1 cellular context compared by ENCODE assay signal in the genomic region with DNA sequence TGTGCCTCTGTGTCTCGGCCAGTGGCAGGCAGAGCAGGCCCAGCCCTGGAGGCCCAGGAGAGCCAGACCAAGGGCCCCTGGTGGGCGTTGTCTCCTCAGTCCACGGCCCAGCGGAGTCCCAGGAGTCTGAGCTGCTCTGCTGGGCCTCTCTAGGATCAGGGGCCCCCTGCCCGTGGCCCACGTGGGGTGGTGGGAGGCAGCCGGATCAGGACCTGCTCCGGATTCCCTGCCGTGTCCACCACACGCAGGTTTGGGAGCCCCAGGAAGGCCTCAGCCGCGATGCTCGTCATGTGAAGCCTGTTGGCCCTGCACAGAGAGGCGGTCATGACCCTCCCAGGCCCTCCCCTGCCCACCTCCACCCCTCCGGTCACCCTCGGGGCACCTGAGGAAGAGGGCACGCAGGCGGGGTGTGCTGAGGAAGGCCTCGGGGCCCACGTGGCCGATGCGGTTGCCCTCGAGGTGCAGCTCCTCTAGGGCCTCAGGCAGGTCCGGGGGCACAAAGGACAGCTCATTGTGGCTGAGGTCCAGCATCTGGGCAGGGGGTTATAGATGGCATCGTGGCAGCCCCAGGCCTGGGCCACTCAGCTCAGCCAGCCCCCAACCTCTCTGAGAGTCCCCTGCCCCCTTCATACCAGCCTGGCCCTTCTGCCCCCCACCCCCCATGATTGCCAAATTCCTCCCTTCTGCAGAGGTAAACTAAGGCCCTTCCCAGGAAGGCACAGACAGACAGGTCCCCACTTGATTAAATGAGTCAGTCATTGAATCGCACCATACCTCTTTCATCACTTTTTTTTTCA.
TF ChIP-seq lines count a peak whose summit lies in the region.

No MANE protein-coding gene starts in this region.

TF ChIP-seq in K562, 482 proteins besides CTCF, POLR2A, EP300 and RAD21:
- TF ChIP-seq POLR2G (IDR thresholded peaks at IDR 0.05; ENCODE audit: low read depth, low read length) (peak; percentile 55; the same call in 1 of the 2 replicates), RB1 (IDR thresholded peaks at IDR 0.05; ENCODE audit: low read depth) (no peak)
